ENCODE assay signal across 1 cellular context in the genomic region with DNA sequence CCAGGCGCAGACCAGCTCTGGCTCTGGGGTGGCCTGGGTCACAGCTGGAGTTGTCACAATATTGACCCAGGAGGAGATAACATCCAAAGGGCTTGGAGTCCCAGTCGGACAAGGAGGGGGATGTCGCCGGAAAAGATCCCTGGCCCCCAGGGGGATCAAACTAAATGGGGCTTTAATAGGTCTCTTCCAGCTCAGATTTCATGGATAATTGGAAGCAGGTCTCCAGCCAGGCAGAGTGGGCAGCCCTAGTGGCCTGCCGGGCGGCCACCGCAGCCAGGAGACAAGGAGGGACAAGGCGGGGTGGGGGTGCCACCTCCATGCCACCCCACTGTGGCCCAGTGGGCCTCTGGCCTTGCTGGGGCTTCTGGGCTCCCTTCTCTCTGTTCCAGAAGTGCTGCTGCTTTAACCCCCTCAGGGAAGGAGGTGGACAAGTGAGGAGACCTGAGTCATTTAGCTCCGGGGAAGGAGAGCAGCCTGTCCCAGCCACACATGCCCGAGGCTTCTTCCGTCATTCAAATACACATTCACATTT.
TF ChIP-seq lines count a peak whose summit lies in the region.

No MANE protein-coding gene starts in this region.

TF ChIP-seq in H1, 55 proteins besides CTCF, POLR2A, EP300 and RAD21:
- TF ChIP-seq MAFK (IDR thresholded peaks at IDR 0.05; ENCODE audit: low read depth, low read length): no peak
